ENCODE assay signal across 31 cellular contexts in the genomic region with DNA sequence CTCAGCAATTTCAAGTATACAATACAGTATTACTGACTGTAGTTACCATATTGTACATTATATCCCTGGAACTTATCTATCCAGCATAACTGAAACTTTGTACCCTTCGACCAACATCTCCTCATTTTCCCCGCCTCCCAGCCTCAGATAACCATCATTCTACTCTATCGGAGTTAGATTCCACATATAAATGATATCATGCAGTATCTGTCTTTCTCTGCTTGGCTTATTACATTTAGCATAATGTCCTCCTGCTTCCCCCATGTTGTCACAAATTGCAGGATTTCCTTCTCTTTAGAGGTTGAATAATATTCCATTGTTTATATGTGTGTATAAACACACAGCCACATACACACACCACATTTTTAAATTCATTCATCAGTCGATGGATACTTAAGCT.
"Had no signal": no experiment of that assay in that cellular context is flagged by ENCODE, and none has a peak within 500 bp of the region (broad histone marks: within the 10 kb centered on the region; RNA-seq: fewer than 3 reads in every experiment).

No MANE protein-coding gene starts in this region.

- DNase-seq: activated CD4-positive, alpha-beta memory T cell treated with anti-CD3 and anti-CD28 coated beads, Interleukin-2, amount 10 ng/mL, durations not matched to agents 7 days and 5 days; activated CD4-positive, alpha-beta T cell treated with anti-CD3 and anti-CD28 coated beads for 1 hour; activated CD4-positive, alpha-beta T cell treated with anti-CD3 and anti-CD28 coated beads for 4 hours; activated CD4-positive, alpha-beta T cell treated with anti-CD3 and anti-CD28 coated beads, Interleukin-2, amount 10 ng/mL, durations not matched to agents 7 days and 5 days; activated CD4-positive, alpha-beta T cell treated with anti-CD3 and anti-CD28 coated beads, Interleukin-2, amount 50 U/mL, for 4 hours; activated CD8-positive, alpha-beta memory T cell treated with anti-CD3 and anti-CD28 coated beads, Interleukin-2, amount 50 U/mL, for 48 hours; activated gamma-delta T cell; activated naive CD4-positive, alpha-beta T cell; activated naive CD4-positive, alpha-beta T cell treated with anti-CD3 and anti-CD28 coated beads, Interleukin-2, amount 10 ng/mL, durations not matched to agents 7 days and 5 days; activated naive CD8-positive, alpha-beta T cell treated with anti-CD3 and anti-CD28 coated beads, Interleukin-2, amount 10 ng/mL, durations not matched to agents 7 days and 5 days; activated T-cell treated with anti-CD3 and anti-CD28 coated beads for 4 hours; activated T-cell treated with anti-CD3 and anti-CD28 coated beads, Interleukin-2, amount 50 U/mL, for 24 hours; activated T-cell treated with anti-CD3 and anti-CD28 coated beads, Interleukin-2, amount 50 U/mL, for 72 hours; central memory CD4-positive, alpha-beta T cell; cerebellar nuclear complex; colonic mucosa; dorsolateral prefrontal cortex; effector memory CD4-positive, alpha-beta T cell; endodermal cell; foreskin keratinocyte; gastrocnemius medialis; head of caudate nucleus; T-helper 1 cell; T-helper 17 cell; T1000 had no signal

- H3K36me3 ChIP-seq: ascending aorta, breast epithelium, cardiac muscle cell, colonic mucosa, esophagus muscularis mucosa, gastrocnemius medialis had no signal

- ATAC-seq: activated naive CD4-positive, alpha-beta T cell treated with anti-CD3 and anti-CD28 coated beads, Interleukin-2, amount 50 U/mL, for 72 hours; activated T-cell treated with anti-CD3 and anti-CD28 coated beads, Interleukin-2, amount 50 U/mL, for 72 hours; foreskin keratinocyte; gastrocnemius medialis; T-helper 17 cell; WTC11 had no signal

- H3K27ac ChIP-seq: ascending aorta, breast epithelium, cardiac muscle cell, colonic mucosa, dorsolateral prefrontal cortex, esophagus muscularis mucosa, foreskin keratinocyte, gastrocnemius medialis had no signal

- H3K9me3 ChIP-seq: ascending aorta, breast epithelium, colonic mucosa, esophagus muscularis mucosa, gastrocnemius medialis had no signal

- H3K27me3 ChIP-seq: ascending aorta, breast epithelium, cardiac muscle cell, colonic mucosa, dorsolateral prefrontal cortex, esophagus muscularis mucosa, foreskin keratinocyte, gastrocnemius medialis had no signal

- H3K4me1 ChIP-seq: breast epithelium, colonic mucosa, foreskin keratinocyte, gastrocnemius medialis had no signal

- H3K4me3 ChIP-seq: ascending aorta, breast epithelium, cardiac muscle cell, colonic mucosa, dorsolateral prefrontal cortex, esophagus muscularis mucosa, gastrocnemius medialis had no signal
